Comparison of ENCODE assay signal across 8 cellular contexts in genomic region chr3:133490468-133491351, GRCh38.
A peak's percentile ranks its signal among the peaks of the same experiment; 100 is the strongest.
DNase-seq lines count a peak whose midpoint lies in the region; ATAC-seq and TF ChIP-seq lines count a peak whose summit lies in the region.

No MANE protein-coding gene starts in this region.

- peaks cover 29% of the 10 kb centered on the region for H3K4me1 Mint-ChIP-seq in activated T-helper 17 cell treated with anti-CD3 and anti-CD28 coated beads, Interleukin-2, amount 50 U/mL, for 72 hours

- DNase-seq in GM20000 (ENCODE audit: low spot score) (peak; percentile 70), DMS153 treated with DMSO at 0.1 percent for 48 hours (lab: John Stamatoyannopoulos, UW; ENCODE audit: unreplicated experiment) (no peak), NOMO-1 treated with DMSO at 0.1 percent for 48 hours (lab: John Stamatoyannopoulos, UW; ENCODE audit: unreplicated experiment) (no peak), DMS53 (lab: John Stamatoyannopoulos, UW) (no peak), GDM1 (lab: John Stamatoyannopoulos, UW) (no peak)
- peak; percentile 72 to 75 for DNase-seq in stimulated activated CD8-positive, alpha-beta memory T cell treated with anti-CD3 and anti-CD28 coated beads, Interleukin-15, amount 100 ng/mL, for 48 hours (ENCODE audit: low read depth in 2 of 2)

- ATAC-seq in HG03521 (IDR thresholded peaks at IDR 0.05; ENCODE audit: unreplicated experiment): peak; percentile 85
- peak; percentile 88 for ATAC-seq in activated T-helper 17 cell treated with anti-CD3 and anti-CD28 coated beads, Interleukin-2, amount 50 U/mL, for 72 hours (replicated peaks)

- H3K27me3 Mint-ChIP-seq in activated T-helper 17 cell treated with anti-CD3 and anti-CD28 coated beads, Interleukin-2, amount 50 U/mL, for 72 hours: no peaks in the 10 kb centered on the region

- H3K9me3 Mint-ChIP-seq in activated T-helper 17 cell treated with anti-CD3 and anti-CD28 coated beads, Interleukin-2, amount 50 U/mL, for 72 hours: no peaks in the 10 kb centered on the region

- H3K27ac Mint-ChIP-seq in activated T-helper 17 cell treated with anti-CD3 and anti-CD28 coated beads, Interleukin-2, amount 50 U/mL, for 72 hours: peak overlapping the region; percentile 78

- peak overlapping the region; percentile 60 for H3K4me3 Mint-ChIP-seq in activated T-helper 17 cell treated with anti-CD3 and anti-CD28 coated beads, Interleukin-2, amount 50 U/mL, for 72 hours

- no peak for TF ChIP-seq CTCF in GM20000 (IDR thresholded peaks at IDR 0.05; ENCODE audit: extremely low read depth, missing control alignments)

- no peaks in the 10 kb centered on the region for H3K36me3 Mint-ChIP-seq in activated T-helper 17 cell treated with anti-CD3 and anti-CD28 coated beads, Interleukin-2, amount 50 U/mL, for 72 hours (ENCODE audit: low read depth)

Comparison
In these comparisons a context has a peak if more than half of its experiments do, and no peak if none do; other contexts are left out.
1. DNase-seq: peak in GM20000 (single experiment) and stimulated activated CD8-positive, alpha-beta memory T cell treated with anti-CD3 and anti-CD28 coated beads, Interleukin-15, amount 100 ng/mL, for 48 hours (2 of 2); none in DMS153 treated with DMSO at 0.1 percent for 48 hours (single experiment), NOMO-1 treated with DMSO at 0.1 percent for 48 hours (single experiment), DMS53 (single experiment) and GDM1 (single experiment).